9 cellular contexts compared by ENCODE assay signal in the genomic region with DNA sequence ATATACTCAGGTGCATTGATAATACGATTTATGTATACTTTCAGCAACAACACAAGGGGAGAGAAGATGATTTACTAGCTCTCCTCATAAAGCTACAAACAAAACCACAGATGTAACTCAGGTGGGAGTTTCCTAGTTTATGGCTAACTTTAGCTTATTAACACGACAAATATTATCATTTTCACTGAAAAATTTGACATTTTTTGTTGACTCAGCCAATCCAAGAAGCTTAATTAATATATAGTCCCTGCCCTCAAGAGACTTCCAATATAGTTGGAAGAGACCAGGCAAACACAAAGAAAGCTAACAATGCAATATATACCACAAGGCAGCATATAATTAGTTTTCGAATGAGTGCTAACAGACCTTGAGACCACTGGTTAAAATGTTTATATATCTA. TPM values are rescaled to one million over a fixed set of nuclear protein-coding genes. Genes with fewer than 3 reads are reported as not detected.
DNase-seq lines count a peak whose midpoint lies in the region; ATAC-seq and TF ChIP-seq lines count a peak whose summit lies in the region.
"Had no signal": no experiment of that assay in that cellular context is flagged by ENCODE, and none has a peak within 500 bp of the region (broad histone marks: within the 10 kb centered on the region; RNA-seq: fewer than 3 reads in every experiment).

No MANE protein-coding gene starts in this region.

- no peaks in the 10 kb centered on the region for H3K4me1 ChIP-seq in GM23338 (ENCODE audit: insufficient read depth)
- H3K4me1 ChIP-seq in RWPE2 (ENCODE audit: insufficient read depth, poor library complexity, severe bottlenecking), result peaks cover 19% of the 10 kb centered on the region
- H3K4me1 ChIP-seq in fibroblast of lung (ENCODE audit: control insufficient read depth, extremely low read depth, insufficient read depth, low read length), result no peaks in the 10 kb centered on the region
- H3K4me1 ChIP-seq in sigmoid colon, result peaks cover 0 to 29% (median 18%) of the 10 kb centered on the region in 4 donors

- H3K4me3 Mint-ChIP-seq in GM23338, result peak overlapping the region; percentile 100

- no peak for DNase-seq in GM23338 (ENCODE audit: low spot score)
- no peak for DNase-seq in RWPE2 (ENCODE audit: low spot score)
- no peak for DNase-seq in fibroblast of lung (ENCODE audit: low read depth in 2 of 2)
- DNase-seq in sigmoid colon, result no peak
- DNase-seq in GM19240 (ENCODE audit: insufficient read length, low spot score), result no peak
- DNase-seq in hepatic stellate cell (ENCODE audit: low spot score), result no peak
- no peak for DNase-seq in SHP77 treated with DMSO at 0.1 percent for 48 hours (lab: John Stamatoyannopoulos, UW)
- no peak for DNase-seq in NCI-H226
- DNase-seq: NCI-H774 had no signal

- H3K9me3 ChIP-seq in RWPE2 (ENCODE audit: severe bottlenecking) (no peaks in the 10 kb centered on the region), fibroblast of lung (ENCODE audit: control insufficient read depth, insufficient read depth, low read depth, low read length) (no peaks in the 10 kb centered on the region), sigmoid colon (no peaks in the 10 kb centered on the region)

- peak overlapping the region; percentile 52; the same call in 1 of the 2 replicates for H3K27ac Mint-ChIP-seq in GM23338

- H3K4me3 ChIP-seq in GM23338, result peak overlapping the region; percentile 78
- H3K4me3 ChIP-seq in RWPE2 (ENCODE audit: severe bottlenecking), result peak overlapping the region; percentile 69
- peak overlapping the region; percentile 85 to 99 (median 94) for H3K4me3 ChIP-seq in fibroblast of lung (replicated peaks in 1 of 4; ENCODE audit: control extremely low read depth in 1 of 4, insufficient read depth in 1 of 4, low read depth in 3 of 4, low read length in 4 of 4)
- peak overlapping the region in 3 of 4 donors; percentile 55 to 78 (median 57) for H3K4me3 ChIP-seq in sigmoid colon

- ATAC-seq in GM23338, result no peak
- ATAC-seq in RWPE2 (ENCODE audit: low read depth), result no peak

- no peaks in the 10 kb centered on the region for H3F3A ChIP-seq in GM23338 (replicated peaks; ENCODE audit: low read depth)

- H3K9ac ChIP-seq in fibroblast of lung (ENCODE audit: insufficient read depth, low read length), result no peak overlapping the region

- H3K36me3 ChIP-seq in GM23338 (ENCODE audit: insufficient read depth), result peaks cover 12% of the 10 kb centered on the region
- peaks cover 24% of the 10 kb centered on the region for H3K36me3 ChIP-seq in RWPE2 (ENCODE audit: low read depth)
- H3K36me3 ChIP-seq in fibroblast of lung (ENCODE audit: control insufficient read depth, insufficient read depth, low read length), result no peaks in the 10 kb centered on the region
- H3K36me3 ChIP-seq in sigmoid colon, result peaks cover 0 to 9% (median 0%) of the 10 kb centered on the region in 4 donors

- H3K27me3 Mint-ChIP-seq in GM23338 (ENCODE audit: insufficient read depth, low read depth, poor library complexity), result no peaks in the 10 kb centered on the region

- peaks cover 4% of the 10 kb centered on the region; the same call in 1 of the 3 replicates for H3K9me3 Mint-ChIP-seq in GM23338

- WGBS in sigmoid colon, 2 donors, result 0 to 13% methylated on average over 3 of the region's 3 CpGs

- TF ChIP-seq EP300 in sigmoid colon (IDR thresholded peaks at IDR 0.05), result no peak

- H3K27ac ChIP-seq in GM23338 (ENCODE audit: low read depth) (no peak overlapping the region), RWPE2 (ENCODE audit: poor library complexity, severe bottlenecking) (peak overlapping the region; percentile 78), fibroblast of lung (ENCODE audit: insufficient read depth, low read length) (no peak overlapping the region), sigmoid colon (peak overlapping the region in 1 of 4 donors; percentile 84)

- TF ChIP-seq CTCF in GM23338 (conservative IDR thresholded peaks at IDR 0.05; ENCODE audit: low read depth in 2 of 2) (no peak), RWPE2 (IDR thresholded peaks at IDR 0.05; ENCODE audit: poor library complexity, severe bottlenecking) (no peak), fibroblast of lung (conservative IDR thresholded peaks at IDR 0.05 in 1 of 2, IDR thresholded peaks at IDR 0.05 in 1 of 2; ENCODE audit: low read depth in 1 of 2, low read length in 2 of 2) (no peak), sigmoid colon (IDR thresholded peaks at IDR 0.05) (no peak)

- H2AFZ ChIP-seq in GM23338 (no peak overlapping the region), fibroblast of lung (ENCODE audit: low read length) (no peak overlapping the region)

- no peaks in the 10 kb centered on the region for H3K9me2 ChIP-seq in GM23338 (ENCODE audit: insufficient read depth)

- H3K4me2 ChIP-seq in GM23338, result peak overlapping the region; percentile 93
- H3K4me2 ChIP-seq in fibroblast of lung (ENCODE audit: extremely low read depth, insufficient read depth, low read length), result peak overlapping the region; percentile 91

- intact Hi-C loops in sigmoid colon (cut with DNase I), result loop anchor here (2.0 to 5.0 kb wide), 3 partner anchors 38 to 276 kb away; a partner anchor contains a TSS

- H3K4me1 Mint-ChIP-seq in GM23338, result peaks cover 5% of the 10 kb centered on the region; the same call in 2 of the 3 replicates

- peaks cover 37% of the 10 kb centered on the region for H3K36me3 Mint-ChIP-seq in GM23338 (ENCODE audit: low read depth)

- H3K27me3 ChIP-seq in GM23338 (ENCODE audit: insufficient read depth) (no peaks in the 10 kb centered on the region), RWPE2 (ENCODE audit: insufficient read depth, poor library complexity, severe bottlenecking) (no peaks in the 10 kb centered on the region), fibroblast of lung (ENCODE audit: control insufficient read depth, insufficient read depth, low read length) (no peaks in the 10 kb centered on the region), sigmoid colon (no peaks in the 10 kb centered on the region)

- no peak for TF ChIP-seq POLR2A in sigmoid colon (IDR thresholded peaks at IDR 0.05)

- H4K20me1 ChIP-seq in GM23338 (replicated peaks; ENCODE audit: insufficient read depth) (peaks cover 15% of the 10 kb centered on the region; the same call in 1 of the 2 replicates), fibroblast of lung (ENCODE audit: control insufficient read depth, extremely low read depth, insufficient read depth, low read length) (no peaks in the 10 kb centered on the region)

- H3K79me2 ChIP-seq in GM23338 (replicated peaks; ENCODE audit: insufficient read depth) (peaks cover 58% of the 10 kb centered on the region), fibroblast of lung (ENCODE audit: control insufficient read depth, insufficient read depth, low read length) (peaks cover 33% of the 10 kb centered on the region)

TF ChIP-seq in GM23338, 12 proteins besides CTCF, POLR2A, EP300 and RAD21 (continues in another document):
- TF ChIP-seq CREB1 (CRISPR knock-in tag; IDR thresholded peaks at IDR 0.05; ENCODE audit: low read depth) (no peak), NANOG (IDR thresholded peaks at IDR 0.05; ENCODE audit: borderline replicate concordance) (no peak), ZNF114 (CRISPR knock-in tag; IDR thresholded peaks at IDR 0.05) (no peak)
- TF ChIP-seq, protein P1, sequence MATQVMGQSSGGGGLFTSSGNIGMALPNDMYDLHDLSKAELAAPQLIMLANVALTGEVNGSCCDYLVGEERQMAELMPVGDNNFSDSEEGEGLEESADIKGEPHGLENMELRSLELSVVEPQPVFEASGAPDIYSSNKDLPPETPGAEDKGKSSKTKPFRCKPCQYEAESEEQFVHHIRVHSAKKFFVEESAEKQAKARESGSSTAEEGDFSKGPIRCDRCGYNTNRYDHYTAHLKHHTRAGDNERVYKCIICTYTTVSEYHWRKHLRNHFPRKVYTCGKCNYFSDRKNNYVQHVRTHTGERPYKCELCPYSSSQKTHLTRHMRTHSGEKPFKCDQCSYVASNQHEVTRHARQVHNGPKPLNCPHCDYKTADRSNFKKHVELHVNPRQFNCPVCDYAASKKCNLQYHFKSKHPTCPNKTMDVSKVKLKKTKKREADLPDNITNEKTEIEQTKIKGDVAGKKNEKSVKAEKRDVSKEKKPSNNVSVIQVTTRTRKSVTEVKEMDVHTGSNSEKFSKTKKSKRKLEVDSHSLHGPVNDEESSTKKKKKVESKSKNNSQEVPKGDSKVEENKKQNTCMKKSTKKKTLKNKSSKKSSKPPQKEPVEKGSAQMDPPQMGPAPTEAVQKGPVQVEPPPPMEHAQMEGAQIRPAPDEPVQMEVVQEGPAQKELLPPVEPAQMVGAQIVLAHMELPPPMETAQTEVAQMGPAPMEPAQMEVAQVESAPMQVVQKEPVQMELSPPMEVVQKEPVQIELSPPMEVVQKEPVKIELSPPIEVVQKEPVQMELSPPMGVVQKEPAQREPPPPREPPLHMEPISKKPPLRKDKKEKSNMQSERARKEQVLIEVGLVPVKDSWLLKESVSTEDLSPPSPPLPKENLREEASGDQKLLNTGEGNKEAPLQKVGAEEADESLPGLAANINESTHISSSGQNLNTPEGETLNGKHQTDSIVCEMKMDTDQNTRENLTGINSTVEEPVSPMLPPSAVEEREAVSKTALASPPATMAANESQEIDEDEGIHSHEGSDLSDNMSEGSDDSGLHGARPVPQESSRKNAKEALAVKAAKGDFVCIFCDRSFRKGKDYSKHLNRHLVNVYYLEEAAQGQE (IDR thresholded peaks at IDR 0.05; ENCODE audit: unreplicated experiment), result no peak

RNA-seq across cellular contexts. Expression of a gene that starts 0.8 kb away (rescaled TPM):
- total RNA-seq in GM23338 (2014; rRNA removed; shearing (Covaris generic)), result 98.1 and 118 TPM in 2 replicates
- polyA plus RNA-seq in GM23338 (2016; fragmentation: Nextera tagmentation; extraction: Ambion mirVana) (233 and 240 TPM in 2 replicates), fibroblast of lung (35.1 and 42.3 TPM in 2 replicates), sigmoid colon (10 to 100 TPM; 16.4 to 20.4 (median 20.1) TPM)
- total RNA-seq in fibroblast of lung (26.4 and 31.1 TPM in 2 replicates), sigmoid colon (10 to 100 TPM in 2 of 4 donors, 1 to 10 TPM in 2; 3.3 to 23.0 (median 10.9) TPM)
- 33.0 and 44.7 TPM in 2 replicates for polyA plus RNA-seq in fibroblast of lung (2012)
- 3.3 and 13.1 TPM in 2 replicates for polyA minus RNA-seq in fibroblast of lung (ENCODE audit: low replicate concordance)

RNA-seq across cellular contexts. Expression of a gene that starts 1.4 kb away (rescaled TPM):
- total RNA-seq in GM23338 (2014; rRNA removed; shearing (Covaris generic)), result 1.6 and 3.3 TPM in 2 replicates
- 1.1 and 1.7 TPM in 2 replicates for polyA plus RNA-seq in GM23338 (2016; fragmentation: Nextera tagmentation; extraction: Ambion mirVana)
- 7.4 and 8.6 TPM in 2 replicates for total RNA-seq in fibroblast of lung
- 3.7 and 7.2 TPM in 2 replicates for polyA plus RNA-seq in fibroblast of lung
- polyA plus RNA-seq in fibroblast of lung (2012), result 1.7 and 2.8 TPM in 2 replicates
- 0.51 and 6.3 TPM in 2 replicates for polyA minus RNA-seq in fibroblast of lung (ENCODE audit: low replicate concordance)
- 10 to 100 TPM; 15.9 to 23.5 (median 18.9) TPM for total RNA-seq in sigmoid colon
- 1 to 10 TPM; 2.3 to 2.8 (median 2.4) TPM for polyA plus RNA-seq in sigmoid colon

RNA-seq across cellular contexts. Expression of a gene that starts 39.1 kb away (rescaled TPM):
- 5.6 and 7.2 TPM in 2 replicates for total RNA-seq in GM23338 (2014; rRNA removed; shearing (Covaris generic))
- polyA plus RNA-seq in GM23338 (2016; fragmentation: Nextera tagmentation; extraction: Ambion mirVana) (1.6 and 2.2 TPM in 2 replicates), fibroblast of lung (3.1 TPM in 2 replicates), sigmoid colon (1 to 10 TPM in 2 of 3 donors, under 1 TPM in 1; 0.46 to 1.8 (median 1.3) TPM)
- total RNA-seq in fibroblast of lung (3.1 and 4.6 TPM in 2 replicates), sigmoid colon (10 to 100 TPM; 15.7 to 28.8 (median 25.1) TPM)
- polyA plus RNA-seq in fibroblast of lung (2012), result 1.5 and 1.7 TPM in 2 replicates
- polyA minus RNA-seq in fibroblast of lung (ENCODE audit: low replicate concordance), result 0.43 TPM in 1 of 2 replicates, not detected in the other
